Comparison of ENCODE assay signal across 17 cellular contexts in the genomic region with DNA sequence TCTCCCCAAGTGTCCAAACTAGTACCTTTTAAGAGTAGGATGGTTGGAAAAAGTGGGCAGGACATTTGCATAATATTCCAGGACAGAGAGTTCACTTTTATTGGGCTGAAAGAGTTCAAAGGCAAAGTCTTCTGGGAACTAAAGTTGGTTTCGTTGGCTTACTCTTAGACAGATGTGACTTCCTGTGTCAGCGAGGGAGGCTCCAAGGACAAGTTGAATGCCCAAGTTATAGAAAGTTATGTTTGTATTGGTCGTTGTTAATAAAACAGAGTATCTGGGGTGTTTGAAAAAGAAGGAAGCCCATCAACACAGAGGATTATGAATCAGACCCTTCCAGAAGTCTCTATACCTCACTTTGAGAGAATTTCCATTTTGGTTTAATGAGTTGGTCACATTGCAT.
DNase-seq lines count a peak whose midpoint lies in the region; ATAC-seq, FAIRE-seq and TF ChIP-seq lines count a peak whose summit lies in the region.
"Had no signal": no experiment of that assay in that cellular context is flagged by ENCODE, and none has a peak within 500 bp of the region (broad histone marks: within the 10 kb centered on the region; RNA-seq: fewer than 3 reads in every experiment).

No MANE protein-coding gene starts in this region.

- CTCF ChIA-PET in K562 (lab: Yijun Ruan, JAX; ENCODE audit: low intra/inter-chr PET ratio): no interaction called here

- H3F3A ChIP-seq in MM.1S (ENCODE audit: insufficient read depth, low read length): no peaks in the 10 kb centered on the region

- no peak for TF ChIP-seq RAD21 in K562 (CRISPR knock-in tag; conservative IDR thresholded peaks at IDR 0.05 in 1 of 2, IDR thresholded peaks at IDR 0.05 in 1 of 2)

- TF ChIP-seq EP300 in K562 (IDR thresholded peaks at IDR 0.05; ENCODE audit: low read length): no peak

- no peak for TF ChIP-seq CTCF in DND-41 (IDR thresholded peaks at IDR 0.05; ENCODE audit: borderline replicate concordance, extremely low read depth, low read length, poor library complexity, severe bottlenecking)
- TF ChIP-seq CTCF in K562 (IDR thresholded peaks at IDR 0.05 in 2 of 3, conservative IDR thresholded peaks at IDR 0.05 in 1 of 3; ENCODE audit: insufficient read depth in 2 of 3, low read depth in 1 of 3, low read length in 3 of 3): no peak
- no peak for TF ChIP-seq CTCF in MM.1S (IDR thresholded peaks at IDR 0.05; ENCODE audit: low read length)

- H3K4me2 ChIP-seq in DND-41 (ENCODE audit: insufficient read depth, low read length) (no peak overlapping the region), K562 (ENCODE audit: insufficient read depth, low read length) (no peak overlapping the region), MM.1S (ENCODE audit: low read depth, low read length) (no peak overlapping the region)
- H3K4me2 ChIP-seq: A549 had no signal

- H3K27ac ChIP-seq in DND-41 (ENCODE audit: low read length) (no peak overlapping the region), K562 (ENCODE audit: extremely low read depth, low read depth, low read length) (no peak overlapping the region), MM.1S (ENCODE audit: low read length) (no peak overlapping the region)
- H3K27ac ChIP-seq: A549, GM23248 had no signal

- TF ChIP-seq POLR2A in K562 (conservative IDR thresholded peaks at IDR 0.05): no peak

- H3K9me3 ChIP-seq in DND-41 (ENCODE audit: insufficient read depth, low read length, severe bottlenecking): no peaks in the 10 kb centered on the region
- H3K9me3 ChIP-seq in K562 (replicated peaks; ENCODE audit: control insufficient read depth, insufficient read depth, low read depth, low read length): no peaks in the 10 kb centered on the region
- H3K9me3 ChIP-seq in MM.1S (replicated peaks; ENCODE audit: insufficient read depth, low read length): no peaks in the 10 kb centered on the region
- H3K9me3 ChIP-seq: A549, BE2C, Caco-2 had no signal

- H3K9ac ChIP-seq in DND-41 (ENCODE audit: low read depth, low read length) (no peak overlapping the region), K562 (ENCODE audit: insufficient read depth in 1 of 2, low read depth in 2 of 2, low read length in 2 of 2) (no peak overlapping the region), MM.1S (ENCODE audit: low read length) (no peak overlapping the region)
- H3K9ac ChIP-seq: GM23248 had no signal

- ATAC-seq in DND-41 (ENCODE audit: insufficient read depth, low read depth) (peak; percentile 53; the same call in 1 of the 3 replicates), K562 (no peak), Right ventricle myocardium inferior (no peak)
- ATAC-seq: A549, HCT116, HepG2 had no signal

- H3K4me1 ChIP-seq in DND-41 (ENCODE audit: insufficient read depth, low read length) (peaks cover 6% of the 10 kb centered on the region), K562 (replicated peaks in 1 of 2; ENCODE audit: control insufficient read depth in 2 of 2, insufficient read depth in 2 of 2, low read length in 2 of 2) (no peaks in the 10 kb centered on the region), MM.1S (ENCODE audit: low read length) (peaks cover 13% of the 10 kb centered on the region)
- H3K4me1 ChIP-seq: BE2C, Caco-2 had no signal

- WGBS in K562 (ENCODE audit: insufficient coverage, low coverage, missing lambda C conversion rate): 0% methylated on average over 3 of the region's 3 CpGs

- POLR2A ChIA-PET in K562 (lab: Yijun Ruan, JAX): interaction anchor here (0.8 kb wide), 1 partner anchor 1056 kb away, joined by 3 read pairs; no protein-coding TSS in a partner anchor

- H3K79me2 ChIP-seq in DND-41 (ENCODE audit: insufficient read depth, low read length) (no peaks in the 10 kb centered on the region), K562 (ENCODE audit: control insufficient read depth, insufficient read depth, low read length) (no peaks in the 10 kb centered on the region), MM.1S (ENCODE audit: low read length) (no peaks in the 10 kb centered on the region)

- H2AFZ ChIP-seq in DND-41 (ENCODE audit: low read depth, low read length): no peak overlapping the region
- no peak overlapping the region for H2AFZ ChIP-seq in K562 (ENCODE audit: low read depth, low read length)
- H2AFZ ChIP-seq in MM.1S (ENCODE audit: low read length): no peak overlapping the region
- H2AFZ ChIP-seq: GM23248 had no signal

- intact Hi-C loops in K562 (cut with micrococcal nuclease): no loop called here
- intact Hi-C loops in Right ventricle myocardium inferior (cut with DNase I): no loop called here

- H3K9me1 ChIP-seq in K562 (ENCODE audit: control insufficient read depth, insufficient read depth, low read length): no peaks in the 10 kb centered on the region

- H3K27me3 ChIP-seq in DND-41 (ENCODE audit: insufficient read depth, low read length, poor library complexity): no peaks in the 10 kb centered on the region
- peaks cover 2 to 7% of the 10 kb centered on the region in 2 experiments; a peak in 1 of 5 replicates for H3K27me3 ChIP-seq in K562 (ENCODE audit: control insufficient read depth in 2 of 2, insufficient read depth in 2 of 2, low read length in 2 of 2)
- no peaks in the 10 kb centered on the region for H3K27me3 ChIP-seq in MM.1S (replicated peaks; ENCODE audit: insufficient read depth, low read length)
- H3K27me3 ChIP-seq: BE2C had no signal

- H3K36me3 ChIP-seq in DND-41 (ENCODE audit: insufficient read depth, low read length): no peaks in the 10 kb centered on the region
- H3K36me3 ChIP-seq in K562 (ENCODE audit: control insufficient read depth, insufficient read depth, low read length): no peaks in the 10 kb centered on the region
- no peaks in the 10 kb centered on the region for H3K36me3 ChIP-seq in MM.1S (replicated peaks; ENCODE audit: insufficient read depth, low read length)
- H3K36me3 ChIP-seq: BE2C had no signal

- no peaks in the 10 kb centered on the region for H3K9me2 ChIP-seq in MM.1S (replicated peaks; ENCODE audit: insufficient read depth, low read length)

- H3K4me3 ChIP-seq in DND-41 (ENCODE audit: low read depth in 1 of 2, low read length in 2 of 2) (no peak overlapping the region), K562 (no peak overlapping the region), MM.1S (ENCODE audit: low read length) (no peak overlapping the region)
- H3K4me3 ChIP-seq: A549, GM23248 had no signal

- DNase-seq in DND-41 (no peak), MV-4-11 (lab: John Stamatoyannopoulos, UW) (peak; percentile 66), K562 (ENCODE audit: extremely low read depth in 1 of 4, low spot score in 3 of 4) (no peak), MM.1S (no peak), NCI-H2029 treated with DMSO at 0.1 percent for 48 hours (lab: John Stamatoyannopoulos, UW) (no peak), Right ventricle myocardium inferior (ENCODE audit: missing footprints) (no peak)
- DNase-seq: BE2C; Caco-2; CD8-positive, alpha-beta memory T cell; GF-D8; GM23248 had no signal

- in situ Hi-C loops in K562 (cut with MboI): no loop called here

- H4K20me1 ChIP-seq in DND-41 (ENCODE audit: insufficient read depth, low read length) (no peaks in the 10 kb centered on the region), K562 (replicated peaks; ENCODE audit: control insufficient read depth, insufficient read depth, low read length) (no peaks in the 10 kb centered on the region), MM.1S (ENCODE audit: insufficient read depth, low read length) (no peaks in the 10 kb centered on the region)

- no TSS peak for BruUV-seq in K562 (replicated peaks; lab: Mats Ljungman, UMichigan)

- FAIRE-seq in K562 (lab: Jason Lieb, UNC): no peak
- FAIRE-seq: A549, GM18507, H54, HepG2, HTR-8/SVneo had no signal

TF ChIP-seq in K562, 482 proteins besides CTCF, POLR2A, EP300 and RAD21 (continues in another document):
- TF ChIP-seq GATAD2A (IDR thresholded peaks at IDR 0.05) (no peak), ZNF316 (IDR thresholded peaks at IDR 0.05) (no peak), ATF3 (IDR thresholded peaks at IDR 0.05) (peak; percentile 30; the same call in 1 of the 2 replicates), ATF3 (CRISPR knock-in tag; conservative IDR thresholded peaks at IDR 0.05) (no peak), UBTF (IDR thresholded peaks at IDR 0.05; ENCODE audit: borderline replicate concordance in 1 of 2, low read depth in 2 of 2, low read length in 2 of 2) (no peak), ZNF408 (CRISPR knock-in tag; IDR thresholded peaks at IDR 0.05; ENCODE audit: low read depth) (no peak)
- TF ChIP-seq, protein P1, sequence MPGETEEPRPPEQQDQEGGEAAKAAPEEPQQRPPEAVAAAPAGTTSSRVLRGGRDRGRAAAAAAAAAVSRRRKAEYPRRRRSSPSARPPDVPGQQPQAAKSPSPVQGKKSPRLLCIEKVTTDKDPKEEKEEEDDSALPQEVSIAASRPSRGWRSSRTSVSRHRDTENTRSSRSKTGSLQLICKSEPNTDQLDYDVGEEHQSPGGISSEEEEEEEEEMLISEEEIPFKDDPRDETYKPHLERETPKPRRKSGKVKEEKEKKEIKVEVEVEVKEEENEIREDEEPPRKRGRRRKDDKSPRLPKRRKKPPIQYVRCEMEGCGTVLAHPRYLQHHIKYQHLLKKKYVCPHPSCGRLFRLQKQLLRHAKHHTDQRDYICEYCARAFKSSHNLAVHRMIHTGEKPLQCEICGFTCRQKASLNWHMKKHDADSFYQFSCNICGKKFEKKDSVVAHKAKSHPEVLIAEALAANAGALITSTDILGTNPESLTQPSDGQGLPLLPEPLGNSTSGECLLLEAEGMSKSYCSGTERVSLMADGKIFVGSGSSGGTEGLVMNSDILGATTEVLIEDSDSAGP (CRISPR knock-in tag; IDR thresholded peaks at IDR 0.05): no peak
